In the genomic region with DNA sequence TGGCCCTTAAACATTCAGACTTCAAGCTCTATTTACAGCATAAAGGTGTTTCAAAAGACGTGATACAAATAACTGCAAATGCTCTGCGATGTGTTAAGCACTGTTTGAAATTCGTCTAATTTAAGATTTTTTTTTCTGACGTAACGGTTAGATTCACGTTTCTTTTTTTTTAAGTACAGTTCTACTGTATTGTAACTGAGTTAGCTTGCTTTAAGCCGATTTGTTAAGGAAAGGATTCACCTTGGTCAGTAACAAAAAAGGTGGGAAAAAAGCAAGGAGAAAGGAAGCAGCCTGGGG, we compare ENCODE assay signal across 9 cellular contexts. TPM values are rescaled to one million over a fixed set of nuclear protein-coding genes. Genes with fewer than 3 reads are reported as not detected.
DNase-seq lines count a peak whose midpoint lies in the region; ATAC-seq and TF ChIP-seq lines count a peak whose summit lies in the region.
"Had no signal": no experiment of that assay in that cellular context is flagged by ENCODE, and none has a peak within 500 bp of the region (broad histone marks: within the 10 kb centered on the region; RNA-seq: fewer than 3 reads in every experiment).

No MANE protein-coding gene starts in this region.

- H3K4me3 Mint-ChIP-seq in natural killer cell = peak overlapping the region; percentile 93

- in situ Hi-C loops in G401 (cut with HindIII; ENCODE audit: low sequenced_read_pairs) (no loop called here), KBM-7 (cut with MboI; ENCODE audit: low pct_unique_long_range_greater_than_20kb, low sequenced_read_pairs) (no loop called here)

- peaks cover 5 to 13% of the 10 kb centered on the region in 2 donors for H3K4me1 Mint-ChIP-seq in natural killer cell

- TF ChIP-seq CTCF in AG09309 (IDR thresholded peaks at IDR 0.05; ENCODE audit: control insufficient read depth, insufficient read depth, low read depth, low read length, missing control alignments) (no peak), colonic mucosa (IDR thresholded peaks at IDR 0.05) (no peak), natural killer cell (IDR thresholded peaks at IDR 0.05) (no peak)

- no peaks in the 10 kb centered on the region for H3K36me3 ChIP-seq in HUES6 (ENCODE audit: control insufficient read depth, insufficient read depth, low read length)
- no peaks in the 10 kb centered on the region for H3K36me3 ChIP-seq in colonic mucosa

- H3K27me3 ChIP-seq in HUES6 (ENCODE audit: control insufficient read depth, insufficient read depth, low read length) = peaks cover 78% of the 10 kb centered on the region
- peaks cover 27% of the 10 kb centered on the region for H3K27me3 ChIP-seq in colonic mucosa

- DNase-seq in AG09309 (ENCODE audit: low read depth) = no peak
- no peak for DNase-seq in colonic mucosa
- no peak for DNase-seq in natural killer cell
- DNase-seq in G401 (ENCODE audit: low spot score) = no peak
- no peak for DNase-seq in NCI-H82 (lab: John Stamatoyannopoulos, UW)
- DNase-seq in stimulated activated CD4-positive, alpha-beta T cell treated with anti-CD3 and anti-CD28 coated beads, Interleukin-15, amount 100 ng/mL, for 24 hours = no peak
- no peak for DNase-seq in KBM-7

- H3K4me3 ChIP-seq in AG09309 (ENCODE audit: control insufficient read depth, low read depth, low read length) (peak overlapping the region; percentile 59), HUES6 (ENCODE audit: low read depth, low read length) (peak overlapping the region; percentile 78), colonic mucosa (peak overlapping the region; percentile 69)

- H3K27ac Mint-ChIP-seq in natural killer cell = peak overlapping the region; percentile 63 to 84

- intact Hi-C loops in colonic mucosa (cut with DNase I) = no loop called here
- intact Hi-C loops in natural killer cell (cut with micrococcal nuclease) = no loop called here

- H3K27ac ChIP-seq in HUES6 (ENCODE audit: low read depth, low read length) = no peak overlapping the region
- H3K27ac ChIP-seq in colonic mucosa = no peak overlapping the region

- peaks cover 12% of the 10 kb centered on the region for H3K4me1 ChIP-seq in HUES6 (ENCODE audit: control insufficient read depth, insufficient read depth, low read length)
- peaks cover 4% of the 10 kb centered on the region for H3K4me1 ChIP-seq in colonic mucosa

- H3K9me3 ChIP-seq in HUES6 (ENCODE audit: control insufficient read depth, insufficient read depth, low read depth, low read length) = no peaks in the 10 kb centered on the region
- H3K9me3 ChIP-seq in colonic mucosa = no peaks in the 10 kb centered on the region

- H3K9ac ChIP-seq in HUES6 (ENCODE audit: low read length) (peak overlapping the region; percentile 66), colonic mucosa (ENCODE audit: low read depth in 2 of 2, low read length in 2 of 2) (peak overlapping the region in 1 of 2 donors; percentile 63)

- H3K27me3 Mint-ChIP-seq in natural killer cell (ENCODE audit: low read depth in 2 of 2) = peaks cover 19 to 22% of the 10 kb centered on the region in 2 donors

- H3K9me3 Mint-ChIP-seq in natural killer cell = no peaks in the 10 kb centered on the region

- no peaks in the 10 kb centered on the region for H3K36me3 Mint-ChIP-seq in natural killer cell

- no peak for ATAC-seq in natural killer cell

RNA-seq across cellular contexts. Expression of a gene that starts 0.7 kb away (rescaled TPM):
- total RNA-seq in colonic mucosa (1 to 10 TPM in 1 of 2 donors, under 1 TPM in 1; 0.37 to 2.9 TPM), natural killer cell (1 to 10 TPM in 1 of 3 donors, under 1 TPM in 2; 0.14 to 1.3 (median 0.58) TPM)
- 0.44 TPM in 1 of 2 replicates, not detected in the other for total RNA-seq in G401 (2014; rRNA removed; shearing (Covaris generic))

RNA-seq across cellular contexts. Expression of a gene that starts 49.0 kb away (rescaled TPM):
- not detected for total RNA-seq in colonic mucosa
- not detected for total RNA-seq in natural killer cell
- total RNA-seq in G401 (2014; rRNA removed; shearing (Covaris generic)) = not detected in 2 replicates
- total RNA-seq: lung microvascular endothelial cell had no signal
